ENCODE assay signal across 1 cellular context in genomic region chr10:14587540-14588083, GRCh38.
TF ChIP-seq lines count a peak whose summit lies in the region.

No MANE protein-coding gene starts in this region.

TF ChIP-seq in GM23338, 12 proteins besides CTCF, POLR2A, EP300 and RAD21 (continued from another document):
- TF ChIP-seq ZNF462 (CRISPR knock-in tag; IDR thresholded peaks at IDR 0.05) (no peak), REST (IDR thresholded peaks at IDR 0.05; ENCODE audit: unreplicated experiment) (no peak), NANOG (IDR thresholded peaks at IDR 0.05; ENCODE audit: borderline replicate concordance) (no peak), JUNB (IDR thresholded peaks at IDR 0.05; ENCODE audit: unreplicated experiment) (no peak)
TF ChIP-seq in GM23338: peak in this region for 0.
